Comparison of ENCODE assay signal across 16 cellular contexts in genomic region chr20:49908258-49908565, GRCh38.
"Had no signal": no experiment of that assay in that cellular context is flagged by ENCODE, and none has a peak within 500 bp of the region (broad histone marks: within the 10 kb centered on the region; RNA-seq: fewer than 3 reads in every experiment).

No MANE protein-coding gene starts in this region.

- H3K4me3 ChIP-seq: thoracic aorta, transverse colon had no signal

- H3K27ac ChIP-seq: foreskin keratinocyte, thoracic aorta had no signal

- H3K9me3 ChIP-seq: thoracic aorta, transverse colon had no signal

- H3K4me3 Mint-ChIP-seq: dendritic cell treated with granulocyte-macrophage colony-stimulating factor and Interleukin-4, amounts not matched to agents 40 ng/mL and 50 ng/mL, for 4 days; naive thymus-derived CD4-positive, alpha-beta T cell; stimulated activated naive B cell treated with anti-CD40 and anti-IgM and Interleukin-4, amounts not matched to agents 10 μg/mL and 1 μg/mL and 100 μg/mL, for 72 hours; stimulated activated naive CD8-positive, alpha-beta T cell treated with anti-CD3 and anti-CD28 coated beads, Interleukin-15, amount 100 ng/mL, for 72 hours had no signal

- FAIRE-seq: colon, islet of Langerhans, small intestine had no signal

- H3K4me1 ChIP-seq: foreskin keratinocyte had no signal

- ATAC-seq: foreskin keratinocyte; naive thymus-derived CD4-positive, alpha-beta T cell; right cardiac atrium; stimulated activated naive B cell treated with anti-CD40 and anti-IgM and Interleukin-4, amounts not matched to agents 10 μg/mL and 1 μg/mL and 100 μg/mL, for 72 hours; stimulated activated naive CD8-positive, alpha-beta T cell treated with anti-CD3 and anti-CD28 coated beads, Interleukin-15, amount 100 ng/mL, for 72 hours had no signal

- H3K27me3 ChIP-seq: foreskin keratinocyte, transverse colon had no signal

- H3K9me3 Mint-ChIP-seq: dendritic cell treated with granulocyte-macrophage colony-stimulating factor and Interleukin-4, amounts not matched to agents 40 ng/mL and 50 ng/mL, for 4 days; naive thymus-derived CD4-positive, alpha-beta T cell; stimulated activated naive B cell treated with anti-CD40 and anti-IgM and Interleukin-4, amounts not matched to agents 10 μg/mL and 1 μg/mL and 100 μg/mL, for 72 hours; stimulated activated naive CD8-positive, alpha-beta T cell treated with anti-CD3 and anti-CD28 coated beads, Interleukin-15, amount 100 ng/mL, for 72 hours had no signal

- DNase-seq: foreskin keratinocyte; hippocampal formation; kidney glomerular epithelial cell; mammary epithelial cell; naive thymus-derived CD4-positive, alpha-beta T cell; right cardiac atrium; small intestine; stimulated activated CD4-positive, alpha-beta T cell treated with anti-CD3 and anti-CD28 coated beads, Interleukin-2, amount 100 ng/mL, for 48 hours; stimulated activated CD8-positive, alpha-beta memory T cell treated with anti-CD3 and anti-CD28 coated beads, Interleukin-4, amount 100 ng/mL, for 48 hours; stimulated activated naive B cell treated with anti-CD40 and anti-IgM and Interleukin-4, amounts not matched to agents 10 μg/mL and 1 μg/mL and 100 μg/mL, for 72 hours; stimulated activated naive CD8-positive, alpha-beta T cell treated with anti-CD3 and anti-CD28 coated beads, Interleukin-15, amount 100 ng/mL, for 72 hours; transverse colon had no signal

- H3K27ac Mint-ChIP-seq: dendritic cell treated with granulocyte-macrophage colony-stimulating factor and Interleukin-4, amounts not matched to agents 40 ng/mL and 50 ng/mL, for 4 days; stimulated activated naive B cell treated with anti-CD40 and anti-IgM and Interleukin-4, amounts not matched to agents 10 μg/mL and 1 μg/mL and 100 μg/mL, for 72 hours had no signal

- H3K27me3 Mint-ChIP-seq: dendritic cell treated with granulocyte-macrophage colony-stimulating factor and Interleukin-4, amounts not matched to agents 40 ng/mL and 50 ng/mL, for 4 days; naive thymus-derived CD4-positive, alpha-beta T cell; stimulated activated naive B cell treated with anti-CD40 and anti-IgM and Interleukin-4, amounts not matched to agents 10 μg/mL and 1 μg/mL and 100 μg/mL, for 72 hours; stimulated activated naive CD8-positive, alpha-beta T cell treated with anti-CD3 and anti-CD28 coated beads, Interleukin-15, amount 100 ng/mL, for 72 hours had no signal
